Comparison of ENCODE assay signal across 28 cellular contexts in genomic region chr1:84587099-84587498, GRCh38.
"Had no signal": no experiment of that assay in that cellular context is flagged by ENCODE, and none has a peak within 500 bp of the region (broad histone marks: within the 10 kb centered on the region; RNA-seq: fewer than 3 reads in every experiment).

No MANE protein-coding gene starts in this region.

- H3K4me3 ChIP-seq: neural progenitor cell, pancreas, prostate gland, right lobe of liver, sigmoid colon, skin epidermis, smooth muscle cell, spleen, suprapubic skin, testis, tibial artery, transverse colon, upper lobe of right lung, uterus had no signal

- H3K27ac ChIP-seq: neural progenitor cell, pancreas, prostate gland, right lobe of liver, sigmoid colon, skin epidermis, spleen, suprapubic skin, testis, tibial artery, transverse colon, upper lobe of right lung, uterus had no signal

- H2AFZ ChIP-seq: neural progenitor cell had no signal

- H3K4me2 ChIP-seq: neural progenitor cell, smooth muscle cell had no signal

- H3K9me3 ChIP-seq: pancreas, prostate gland, right lobe of liver, sigmoid colon, spleen, suprapubic skin, testis, tibial artery, transverse colon, upper lobe of right lung, uterus had no signal

- DNase-seq: naive thymus-derived CD4-positive, alpha-beta T cell; natural killer cell; occipital lobe; pancreas; right cardiac atrium; right lobe of liver; sigmoid colon; spleen; stimulated activated CD4-positive, alpha-beta T cell treated with anti-CD3 and anti-CD28 coated beads, Interleukin-12 subunit alpha, Interleukin-12 subunit beta, amount 100 ng/mL, for 4 hours; stimulated activated CD4-positive, alpha-beta T cell treated with anti-CD3 and anti-CD28 coated beads, Interleukin-1b, Interleukin-23, amount 100 ng/mL, for 48 hours; stimulated activated CD4-positive, alpha-beta T cell treated with anti-CD3 and anti-CD28 coated beads, Interleukin-4, amount 100 ng/mL, for 1 hour; stimulated activated CD4-positive, alpha-beta T cell treated with anti-CD3 and anti-CD28 coated beads, Interleukin-4, amount 100 ng/mL, for 4 hours; stimulated activated CD8-positive, alpha-beta memory T cell treated with anti-CD3 and anti-CD28 coated beads, Interleukin-4, amount 100 ng/mL, for 48 hours; stimulated activated naive CD4-positive, alpha-beta T cell; stimulated activated naive CD8-positive, alpha-beta T cell treated with anti-CD3 and anti-CD28 coated beads, Interleukin-15, amount 100 ng/mL, for 72 hours; stimulated activated naive CD8-positive, alpha-beta T cell treated with anti-CD3 and anti-CD28 coated beads, Interleukin-15, Interleukin-2, amounts not matched to agents 100 U/mL and 50 U/mL, for 24 hours; substantia nigra; testis; tibial artery; transverse colon; upper lobe of right lung; uterus had no signal

- H3K4me1 ChIP-seq: pancreas, prostate gland, right lobe of liver, sigmoid colon, suprapubic skin, tibial artery, transverse colon, upper lobe of right lung, uterus had no signal

- H3K27me3 ChIP-seq: neural progenitor cell, pancreas, right lobe of liver, sigmoid colon, spleen, suprapubic skin, testis, tibial artery, transverse colon, upper lobe of right lung, uterus had no signal

- H3K36me3 ChIP-seq: neural progenitor cell, pancreas, prostate gland, right lobe of liver, sigmoid colon, spleen, suprapubic skin, tibial artery, transverse colon, upper lobe of right lung, uterus had no signal

- ATAC-seq: naive thymus-derived CD4-positive, alpha-beta T cell; natural killer cell; pancreas; right cardiac atrium; right lobe of liver; stimulated activated memory B cell treated with anti-CD40 and anti-IgM and Interleukin-4, amounts not matched to agents 10 μg/mL and 1 μg/mL and 100 μg/mL, for 72 hours; stimulated activated naive CD8-positive, alpha-beta T cell treated with anti-CD3 and anti-CD28 coated beads, Interleukin-15, amount 100 ng/mL, for 72 hours; stimulated activated naive CD8-positive, alpha-beta T cell treated with anti-CD3 and anti-CD28 coated beads, Interleukin-15, Interleukin-2, amounts not matched to agents 100 U/mL and 50 U/mL, for 24 hours; upper lobe of right lung had no signal
